15 cellular contexts compared by ENCODE assay signal in the genomic region with DNA sequence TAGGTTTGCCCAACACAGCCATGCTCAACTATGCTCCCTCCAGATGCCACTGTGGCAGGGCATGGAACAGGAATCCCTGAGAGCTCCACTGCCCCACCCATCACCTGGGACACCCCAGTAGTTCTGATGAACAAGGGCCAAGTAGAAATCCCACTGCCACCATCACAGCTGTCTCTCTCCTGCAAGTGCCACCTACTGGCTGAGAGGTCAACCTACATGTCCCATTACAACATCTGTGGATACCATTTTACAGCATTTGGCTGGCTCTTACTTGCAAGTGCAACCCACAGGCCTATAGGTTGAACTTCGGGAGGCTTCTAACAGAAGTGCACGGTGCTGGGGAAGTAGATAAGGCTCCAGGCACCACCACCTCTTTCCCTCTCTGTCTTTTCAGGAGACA.
DNase-seq lines count a peak whose midpoint lies in the region; ATAC-seq and TF ChIP-seq lines count a peak whose summit lies in the region.
"Had no signal": no experiment of that assay in that cellular context is flagged by ENCODE, and none has a peak within 500 bp of the region (broad histone marks: within the 10 kb centered on the region; RNA-seq: fewer than 3 reads in every experiment).

No MANE protein-coding gene starts in this region.

- peaks cover 7% of the 10 kb centered on the region for H3K9me3 Mint-ChIP-seq in Caco-2 (ENCODE audit: unreplicated experiment)

- H3K4me3 ChIP-seq in Caco-2 (ENCODE audit: low read depth, low read length) (no peak overlapping the region), OCI-LY1 (ENCODE audit: low read depth, low read length, poor library complexity, severe bottlenecking) (no peak overlapping the region), iPS DF 6.9 (ENCODE audit: low read length) (no peak overlapping the region)
- H3K4me3 ChIP-seq: breast epithelium had no signal

- no peak for DNase-seq in Caco-2
- DNase-seq in H4 (ENCODE audit: low spot score), result peak; percentile 12
- peak; percentile 13 for DNase-seq in iPS DF 6.9 (ENCODE audit: low read depth, low spot score)
- DNase-seq in activated CD8-positive, alpha-beta memory T cell treated with anti-CD3 and anti-CD28 coated beads, Interleukin-2, amount 50 U/mL, for 48 hours, result no peak
- DNase-seq in islet precursor cell, result no peak
- DNase-seq: activated CD4-positive, alpha-beta T cell treated with anti-CD3 and anti-CD28 coated beads, Interleukin-2, amount 50 U/mL, for 1 hour; activated effector memory CD4-positive, alpha-beta T cell treated with Interleukin-2 at 50 U/mL for 16 hours; NCI-H1930; stimulated activated CD4-positive, alpha-beta T cell treated with anti-CD3 and anti-CD28 coated beads, Interleukin-4, amount 100 ng/mL, for 24 hours; stimulated activated naive CD4-positive, alpha-beta T cell treated with Interleukin-2 at 50 U/mL for 16 hours; T-cell had no signal

- H3K27me3 Mint-ChIP-seq in Caco-2 (ENCODE audit: insufficient read depth, unreplicated experiment), result no peaks in the 10 kb centered on the region
- H3K27me3 Mint-ChIP-seq: T-cell had no signal

- no peaks in the 10 kb centered on the region for H3K27me3 ChIP-seq in Caco-2 (replicated peaks; ENCODE audit: control insufficient read depth, insufficient read depth, low read length)
- H3K27me3 ChIP-seq in OCI-LY1 (ENCODE audit: insufficient read depth, low read length), result no peaks in the 10 kb centered on the region
- H3K27me3 ChIP-seq in iPS DF 6.9 (ENCODE audit: control insufficient read depth, insufficient read depth, low read length), result no peaks in the 10 kb centered on the region
- H3K27me3 ChIP-seq: breast epithelium had no signal

- ATAC-seq in HG03571 (IDR thresholded peaks at IDR 0.05; ENCODE audit: unreplicated experiment), result no peak
- no peak for ATAC-seq in HG02571 (IDR thresholded peaks at IDR 0.05; ENCODE audit: unreplicated experiment)
- ATAC-seq: T-cell had no signal

- no peaks in the 10 kb centered on the region for H3K4me1 Mint-ChIP-seq in Caco-2 (ENCODE audit: low read depth, unreplicated experiment)
- H3K4me1 Mint-ChIP-seq: T-cell had no signal

- H3K4me2 ChIP-seq in OCI-LY1 (ENCODE audit: low read length), result no peak overlapping the region

- H2AFZ ChIP-seq in OCI-LY1 (ENCODE audit: low read length), result no peak overlapping the region

- intact Hi-C loops in Caco-2 (cut with micrococcal nuclease; ENCODE audit: unreplicated experiment), result loop anchor here (1.0 kb wide), 1 partner anchor 287 kb away; no protein-coding TSS in a partner anchor

- H3K9me2 ChIP-seq in OCI-LY1 (ENCODE audit: low read depth, low read length), result no peaks in the 10 kb centered on the region

- H3K4me1 ChIP-seq in Caco-2 (no peaks in the 10 kb centered on the region), OCI-LY1 (ENCODE audit: insufficient read depth, low read length, severe bottlenecking) (no peaks in the 10 kb centered on the region), iPS DF 6.9 (ENCODE audit: control insufficient read depth, insufficient read depth, low read length) (no peaks in the 10 kb centered on the region)
- H3K4me1 ChIP-seq: breast epithelium had no signal

- H3K9ac ChIP-seq in OCI-LY1 (ENCODE audit: low read length), result no peak overlapping the region

- no CpG with 5 or more reads among the region's 2 CpGs for WGBS in iPS DF 6.9 (ENCODE audit: insufficient coverage, insufficient read length)

- H3K36me3 ChIP-seq in Caco-2 (ENCODE audit: control insufficient read depth, insufficient read depth, low read length) (no peaks in the 10 kb centered on the region), OCI-LY1 (ENCODE audit: insufficient read depth, low read length) (no peaks in the 10 kb centered on the region), iPS DF 6.9 (ENCODE audit: control insufficient read depth, insufficient read depth, low read length) (no peaks in the 10 kb centered on the region)
- H3K36me3 ChIP-seq: breast epithelium had no signal

- CTCF ChIA-PET in Caco-2 (lab: Charles Lee), result no interaction called here

- POLR2A ChIA-PET in Caco-2 (lab: Charles Lee), result no interaction called here

- TF ChIP-seq CTCF in Caco-2 (IDR thresholded peaks at IDR 0.05; ENCODE audit: insufficient read depth in 1 of 2, low read depth in 1 of 2, low read length in 1 of 2, severe bottlenecking in 1 of 2, unreplicated experiment in 1 of 2) (peak; percentile 12 to 14), OCI-LY1 (IDR thresholded peaks at IDR 0.05; ENCODE audit: low read length) (peak; percentile 61)

- H3K9me3 ChIP-seq in Caco-2 (peaks cover 7% of the 10 kb centered on the region; the same call in 1 of the 2 replicates), OCI-LY1 (ENCODE audit: low read length) (peaks cover 4% of the 10 kb centered on the region; the same call in 1 of the 2 replicates), iPS DF 6.9 (ENCODE audit: control insufficient read depth, insufficient read depth, low read length) (no peaks in the 10 kb centered on the region)

- no peak overlapping the region for H3K4me3 Mint-ChIP-seq in Caco-2 (ENCODE audit: unreplicated experiment)
- H3K4me3 Mint-ChIP-seq: T-cell had no signal

- H4K20me1 ChIP-seq in OCI-LY1 (ENCODE audit: insufficient read depth, low read length), result no peaks in the 10 kb centered on the region

- BruUV-seq in Caco-2 (replicated peaks; lab: Mats Ljungman, UMichigan), result no TSS peak

- no peaks in the 10 kb centered on the region for H3K79me2 ChIP-seq in OCI-LY1 (ENCODE audit: insufficient read depth, low read length)

- no peaks in the 10 kb centered on the region for H3F3A ChIP-seq in OCI-LY1 (ENCODE audit: insufficient read depth, low read length)

- no peak overlapping the region for H3K27ac Mint-ChIP-seq in Caco-2 (ENCODE audit: unreplicated experiment)
- H3K27ac Mint-ChIP-seq: T-cell had no signal

- no peaks in the 10 kb centered on the region for H3K36me3 Mint-ChIP-seq in Caco-2 (ENCODE audit: insufficient read depth, unreplicated experiment)
- H3K36me3 Mint-ChIP-seq: T-cell had no signal

- no peak overlapping the region for H3K27ac ChIP-seq in OCI-LY1 (ENCODE audit: low read depth, low read length, poor library complexity, severe bottlenecking)
- no peak overlapping the region for H3K27ac ChIP-seq in iPS DF 6.9 (ENCODE audit: low read length)
- H3K27ac ChIP-seq: breast epithelium had no signal

Comparison
In these comparisons a context has a peak if more than half of its experiments do, and no peak if none do; other contexts are left out.
1. DNase-seq: peak in H4 (single experiment) and iPS DF 6.9 (single experiment); none in Caco-2 (0 of 2), activated CD8-positive, alpha-beta memory T cell treated with anti-CD3 and anti-CD28 coated beads, Interleukin-2, amount 50 U/mL, for 48 hours (single experiment) and islet precursor cell (single experiment).